ENCODE assay signal across 21 cellular contexts in the genomic region with DNA sequence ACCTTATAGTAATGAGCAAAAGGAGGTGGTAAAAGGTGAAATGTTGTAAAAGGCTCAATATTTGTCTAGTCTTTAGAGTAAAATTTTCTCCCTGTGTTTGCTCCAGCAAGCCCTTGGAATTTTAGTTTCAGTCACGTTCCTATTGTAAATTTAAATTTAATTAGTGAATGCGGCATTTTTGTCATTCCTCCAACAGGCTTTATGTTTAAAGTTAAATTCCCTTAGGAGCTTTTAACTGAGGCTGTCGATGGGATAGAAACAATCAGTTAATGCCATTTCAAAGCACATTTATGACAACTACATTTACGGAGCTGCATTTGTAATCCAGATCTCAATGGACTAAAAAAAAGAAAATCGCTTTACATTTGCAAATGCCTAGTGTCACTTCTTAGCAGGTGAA. TPM values are rescaled to one million over a fixed set of nuclear protein-coding genes. Genes with fewer than 3 reads are reported as not detected.
DNase-seq lines count a peak whose midpoint lies in the region; TF ChIP-seq lines count a peak whose summit lies in the region.
"Had no signal": no experiment of that assay in that cellular context is flagged by ENCODE, and none has a peak within 500 bp of the region (broad histone marks: within the 10 kb centered on the region; RNA-seq: fewer than 3 reads in every experiment).

No MANE protein-coding gene starts in this region.

- DNase-seq in EH (ENCODE audit: low read depth) (peak; percentile 37), immature natural killer cell (no peak), renal cortical epithelial cell (ENCODE audit: low read depth) (peak; percentile 36), ovary (no peak), NCI-H2171 treated with DMSO at 0.1 percent for 48 hours (lab: John Stamatoyannopoulos, UW) (no peak)
- no peak for DNase-seq in stimulated activated CD4-positive, alpha-beta T cell treated with anti-CD3 and anti-CD28 coated beads, Interleukin-2, amount 100 ng/mL, for 24 hours
- no peak for DNase-seq in activated CD8-positive, alpha-beta memory T cell treated with anti-CD3 and anti-CD28 coated beads for 24 hours
- DNase-seq: activated CD4-positive, alpha-beta T cell treated with anti-CD3 and anti-CD28 coated beads for 4 hours; activated T-cell treated with anti-CD3 and anti-CD28 coated beads, Interleukin-2, amount 50 U/mL, for 72 hours; NCI-H2171; NCI-H524 treated with DMSO at 0.1 percent for 48 hours; occipital lobe; SJCRH30; stimulated activated naive CD8-positive, alpha-beta T cell treated with anti-CD3 and anti-CD28 coated beads, Interleukin-15, Interleukin-2, amounts not matched to agents 100 U/mL and 50 U/mL, for 24 hours had no signal

- peaks cover 4 to 19% (median 13%) of the 10 kb centered on the region in 3 donors for H3K27me3 Mint-ChIP-seq in immature natural killer cell (ENCODE audit: low read depth in 3 of 3)

- H3K4me2 ChIP-seq in OCI-LY3 (ENCODE audit: low read length) = 0 out of 2 replicates have a peak overlapping the region, but pooled peaks have one; percentile 88

- no peaks in the 10 kb centered on the region for H3K36me3 Mint-ChIP-seq in immature natural killer cell
- H3K36me3 Mint-ChIP-seq: activated naive CD4-positive, alpha-beta T cell treated with anti-CD3 and anti-CD28 coated beads, Interleukin-2, amount 50 U/mL, for 24 hours; CD4-positive, CD25-positive, alpha-beta regulatory T cell had no signal

- H3K27ac Mint-ChIP-seq in immature natural killer cell = no peak overlapping the region
- H3K27ac Mint-ChIP-seq: activated naive CD4-positive, alpha-beta T cell treated with anti-CD3 and anti-CD28 coated beads, Interleukin-2, amount 50 U/mL, for 24 hours; activated T-cell treated with anti-CD3 and anti-CD28 coated beads, Interleukin-2, amount 50 U/mL, for 72 hours; CD4-positive, CD25-positive, alpha-beta regulatory T cell; T-helper 1 cell treated with Interleukin-12 subunit alpha and Interleukin-12 subunit beta and Interleukin-4 antibody, amounts not matched to agents 30 μg/mL and 1 μg/mL, for 36 hours had no signal

- no peak for TF ChIP-seq CTCF in OCI-LY3 (IDR thresholded peaks at IDR 0.05; ENCODE audit: low read depth, low read length)
- TF ChIP-seq CTCF in ovary (IDR thresholded peaks at IDR 0.05) = no peak

- no peak overlapping the region for H3K9ac ChIP-seq in OCI-LY3 (ENCODE audit: low read length)

- 92 to 97% (median 93%) methylated on average over 5 of the region's 5 CpGs for WGBS in ovary, 3 donors

- intact Hi-C loops in ovary (cut with DNase I) = no loop called here

- no peaks in the 10 kb centered on the region for H3K9me3 Mint-ChIP-seq in immature natural killer cell
- H3K9me3 Mint-ChIP-seq: activated naive CD4-positive, alpha-beta T cell treated with anti-CD3 and anti-CD28 coated beads, Interleukin-2, amount 50 U/mL, for 24 hours; activated T-cell treated with anti-CD3 and anti-CD28 coated beads, Interleukin-2, amount 50 U/mL, for 72 hours; T-helper 1 cell treated with Interleukin-12 subunit alpha and Interleukin-12 subunit beta and Interleukin-4 antibody, amounts not matched to agents 30 μg/mL and 1 μg/mL, for 36 hours had no signal

- peak overlapping the region in 3 of 5 donors; percentile 12 to 59 (median 55) for H3K4me3 Mint-ChIP-seq in immature natural killer cell

- H3K79me2 ChIP-seq in OCI-LY3 (ENCODE audit: low read length) = no peaks in the 10 kb centered on the region

- H3K9me3 ChIP-seq in OCI-LY3 (ENCODE audit: insufficient read depth, low read length) (no peaks in the 10 kb centered on the region), ovary (no peaks in the 10 kb centered on the region)
- H3K9me3 ChIP-seq: Peyer's patch, SJCRH30 had no signal

- H3K4me1 Mint-ChIP-seq in immature natural killer cell = peaks cover 7 to 17% of the 10 kb centered on the region in 2 donors

- no peak overlapping the region for H2AFZ ChIP-seq in OCI-LY3 (ENCODE audit: low read depth, low read length)

- H3K4me3 ChIP-seq in OCI-LY3 (ENCODE audit: low read length) (no peak overlapping the region), ovary (no peak overlapping the region)
- H3K4me3 ChIP-seq: SJCRH30 had no signal

- H3K36me3 ChIP-seq in OCI-LY3 (replicated peaks; ENCODE audit: low read depth, low read length) (no peaks in the 10 kb centered on the region), ovary (no peaks in the 10 kb centered on the region)
- H3K36me3 ChIP-seq: Peyer's patch, SJCRH30 had no signal

- TF ChIP-seq EP300 in ovary (IDR thresholded peaks at IDR 0.05) = no peak

- H4K20me1 ChIP-seq in OCI-LY3 (ENCODE audit: insufficient read depth, low read length) = no peaks in the 10 kb centered on the region

- no peak for TF ChIP-seq POLR2A in ovary (IDR thresholded peaks at IDR 0.05)

- H3K4me1 ChIP-seq in OCI-LY3 (ENCODE audit: low read length) = peaks cover 11% of the 10 kb centered on the region
- no peaks in the 10 kb centered on the region for H3K4me1 ChIP-seq in ovary (ENCODE audit: insufficient read depth)
- H3K4me1 ChIP-seq: Peyer's patch, SJCRH30 had no signal

- peaks cover 34% of the 10 kb centered on the region for H3K27me3 ChIP-seq in OCI-LY3 (ENCODE audit: low read depth, low read length)
- H3K27me3 ChIP-seq in ovary = no peaks in the 10 kb centered on the region
- H3K27me3 ChIP-seq: Peyer's patch, SJCRH30 had no signal

- H3K27ac ChIP-seq in OCI-LY3 (ENCODE audit: low read length) (no peak overlapping the region), ovary (no peak overlapping the region)
- H3K27ac ChIP-seq: HL-60, Peyer's patch, SJCRH30 had no signal

RNA-seq across cellular contexts. Expression of gene GADL1, which starts 0.9 kb away (rescaled TPM):
- not detected for polyA plus RNA-seq in immature natural killer cell
- not detected in 2 replicates for total RNA-seq in renal cortical epithelial cell
- 10 to 100 TPM in 1 of 7 donors, under 1 TPM in 3, not detected in 3; 0.20 to 13.3 (median 0.53) TPM for total RNA-seq in ovary
- polyA plus RNA-seq in ovary = under 1 TPM; 0.01 to 0.22 TPM
- total RNA-seq: activated T-cell treated with anti-CD3 and anti-CD28 coated beads, Interleukin-2, amount 50 U/mL, for 72 hours; CD4-positive, CD25-positive, alpha-beta regulatory T cell; mammary epithelial cell; Peyer's patch had no signal
- polyA plus RNA-seq: CD4-positive, CD25-positive, alpha-beta regulatory T cell; mammary epithelial cell had no signal

Comparison
In these comparisons a context has a peak if more than half of its experiments do, and no peak if none do; other contexts are left out.
1. DNase-seq: peak in EH (single experiment) and renal cortical epithelial cell (single experiment); none in immature natural killer cell (0 of 3), ovary (0 of 5), stimulated activated CD4-positive, alpha-beta T cell treated with anti-CD3 and anti-CD28 coated beads, Interleukin-2, amount 100 ng/mL, for 24 hours (0 of 2), NCI-H2171 treated with DMSO at 0.1 percent for 48 hours (single experiment) and activated CD8-positive, alpha-beta memory T cell treated with anti-CD3 and anti-CD28 coated beads for 24 hours (single experiment).